13 cellular contexts compared by ENCODE assay signal in genomic region chr7:142301299-142301698, GRCh38. TPM values are rescaled to one million over a fixed set of nuclear protein-coding genes. Genes with fewer than 3 reads are reported as not detected.
DNase-seq lines count a peak whose midpoint lies in the region; TF ChIP-seq lines count a peak whose summit lies in the region.
"Had no signal": no experiment of that assay in that cellular context is flagged by ENCODE, and none has a peak within 500 bp of the region (broad histone marks: within the 10 kb centered on the region; RNA-seq: fewer than 3 reads in every experiment).

No MANE protein-coding gene starts in this region.

- H3K27me3 ChIP-seq in Loucy (ENCODE audit: insufficient read depth, low read length, poor library complexity, severe bottlenecking) (no peaks in the 10 kb centered on the region), WERI-Rb-1 (ENCODE audit: insufficient read depth, low read depth, severe bottlenecking) (no peaks in the 10 kb centered on the region), thymus (ENCODE audit: control insufficient read depth, insufficient read depth) (no peaks in the 10 kb centered on the region), brain microvascular endothelial cell (replicated peaks) (no peaks in the 10 kb centered on the region)
- H3K27me3 ChIP-seq: ascending aorta had no signal

- no peaks in the 10 kb centered on the region for H4K20me1 ChIP-seq in Loucy (ENCODE audit: insufficient read depth, low read length, poor library complexity, severe bottlenecking)

- no peak for DNase-seq in activated naive CD4-positive, alpha-beta T cell treated with anti-CD3 and anti-CD28 coated beads, Interleukin-2, amount 10 ng/mL, durations not matched to agents 7 days and 5 days
- DNase-seq in activated naive CD4-positive, alpha-beta T cell treated with Interleukin-2 at 50 U/mL for 16 hours = no peak
- DNase-seq in WERI-Rb-1 (no peak), NCI-H524 (lab: John Stamatoyannopoulos, UW) (no peak), HFFc6 (no peak), brain microvascular endothelial cell (no peak)
- DNase-seq: NCI-H1048, right cardiac atrium had no signal

- CTCF ChIA-PET in activated naive CD4-positive, alpha-beta T cell treated with anti-CD3 and anti-CD28 coated beads, Interleukin-2, amount 10 ng/mL, durations not matched to agents 7 days and 5 days (lab: Charles Lee) = interaction anchor here (0.6 to 6.2 kb wide), 11 partner anchors 8 to 513 kb away, joined by 3 to 59 read pairs (median 4); no protein-coding TSS in a partner anchor

- H3K9me2 ChIP-seq in Loucy (replicated peaks; ENCODE audit: low read depth, low read length) = no peaks in the 10 kb centered on the region

- peak overlapping the region; percentile 31 for H3K27ac Mint-ChIP-seq in activated naive CD4-positive, alpha-beta T cell treated with anti-CD3 and anti-CD28 coated beads, Interleukin-2, amount 10 ng/mL, durations not matched to agents 7 days and 5 days
- H3K27ac Mint-ChIP-seq in HFFc6 = no peak overlapping the region
- H3K27ac Mint-ChIP-seq: H9 had no signal

- 2% methylated on average over 3 of the region's 3 CpGs for WGBS in thymus

- H3K79me2 ChIP-seq in Loucy (ENCODE audit: insufficient read depth, low read length) = no peaks in the 10 kb centered on the region

- H3K27ac ChIP-seq in WERI-Rb-1 = 0 out of 2 replicates have a peak overlapping the region, but pooled peaks have one; percentile 3
- no peak overlapping the region for H3K27ac ChIP-seq in thymus (ENCODE audit: low read depth)
- no peak overlapping the region for H3K27ac ChIP-seq in brain microvascular endothelial cell
- H3K27ac ChIP-seq: ascending aorta had no signal

- H3K27me3 Mint-ChIP-seq in activated naive CD4-positive, alpha-beta T cell treated with anti-CD3 and anti-CD28 coated beads, Interleukin-2, amount 10 ng/mL, durations not matched to agents 7 days and 5 days = peaks cover 37% of the 10 kb centered on the region
- H3K27me3 Mint-ChIP-seq in HFFc6 (ENCODE audit: insufficient read depth) = peaks cover 6% of the 10 kb centered on the region

- H2AFZ ChIP-seq in Loucy (ENCODE audit: low read length) = peak overlapping the region; percentile 39

- no peaks in the 10 kb centered on the region for H3K9me3 ChIP-seq in Loucy (ENCODE audit: insufficient read depth, low read depth, low read length)
- H3K9me3 ChIP-seq in WERI-Rb-1 (ENCODE audit: severe bottlenecking) = no peaks in the 10 kb centered on the region
- H3K9me3 ChIP-seq in thymus (ENCODE audit: control insufficient read depth) = no peaks in the 10 kb centered on the region
- H3K9me3 ChIP-seq: ascending aorta had no signal

- TF ChIP-seq CTCF in Loucy (conservative IDR thresholded peaks at IDR 0.05; ENCODE audit: low read length) (no peak), WERI-Rb-1 (IDR thresholded peaks at IDR 0.05; ENCODE audit: low read depth, low read length) (no peak), HFFc6 (IDR thresholded peaks at IDR 0.05) (no peak), brain microvascular endothelial cell (IDR thresholded peaks at IDR 0.05; ENCODE audit: low read depth, low read length, missing control alignments) (no peak)

- H3K9me3 Mint-ChIP-seq in activated naive CD4-positive, alpha-beta T cell treated with anti-CD3 and anti-CD28 coated beads, Interleukin-2, amount 10 ng/mL, durations not matched to agents 7 days and 5 days = no peaks in the 10 kb centered on the region
- no peaks in the 10 kb centered on the region for H3K9me3 Mint-ChIP-seq in HFFc6
- H3K9me3 Mint-ChIP-seq: H9 had no signal

- H3K36me3 ChIP-seq in Loucy (ENCODE audit: insufficient read depth, low read length) (no peaks in the 10 kb centered on the region), WERI-Rb-1 (no peaks in the 10 kb centered on the region), thymus (ENCODE audit: control insufficient read depth, insufficient read depth) (no peaks in the 10 kb centered on the region), brain microvascular endothelial cell (replicated peaks) (no peaks in the 10 kb centered on the region)
- H3K36me3 ChIP-seq: ascending aorta had no signal

- H3K36me3 Mint-ChIP-seq in activated naive CD4-positive, alpha-beta T cell treated with anti-CD3 and anti-CD28 coated beads, Interleukin-2, amount 10 ng/mL, durations not matched to agents 7 days and 5 days = no peaks in the 10 kb centered on the region
- no peaks in the 10 kb centered on the region for H3K36me3 Mint-ChIP-seq in HFFc6 (ENCODE audit: low read depth)

- H3K9ac ChIP-seq in Loucy (ENCODE audit: low read depth, low read length, poor library complexity, severe bottlenecking) = peak overlapping the region; percentile 52

- peak overlapping the region; percentile 73 for H3K4me2 ChIP-seq in Loucy (ENCODE audit: low read depth, low read length, poor library complexity, severe bottlenecking)

- H3K4me3 ChIP-seq in Loucy (ENCODE audit: low read length, poor library complexity, severe bottlenecking) = peak overlapping the region; percentile 40
- no peak overlapping the region for H3K4me3 ChIP-seq in WERI-Rb-1 (ENCODE audit: low read depth, low read length)
- H3K4me3 ChIP-seq in thymus (ENCODE audit: low read length) = peak overlapping the region; percentile 3
- no peak overlapping the region for H3K4me3 ChIP-seq in brain microvascular endothelial cell (ENCODE audit: low read depth, low read length)
- H3K4me3 ChIP-seq: ascending aorta had no signal

- H3K4me1 ChIP-seq in Loucy (ENCODE audit: insufficient read depth, low read length, poor library complexity, severe bottlenecking) = peaks cover 29% of the 10 kb centered on the region
- peaks cover 28% of the 10 kb centered on the region for H3K4me1 ChIP-seq in thymus (ENCODE audit: control insufficient read depth, insufficient read depth, low read length)
- H3K4me1 ChIP-seq: ascending aorta had no signal

- H3K4me1 Mint-ChIP-seq in activated naive CD4-positive, alpha-beta T cell treated with anti-CD3 and anti-CD28 coated beads, Interleukin-2, amount 10 ng/mL, durations not matched to agents 7 days and 5 days = peaks cover 25% of the 10 kb centered on the region
- no peaks in the 10 kb centered on the region for H3K4me1 Mint-ChIP-seq in HFFc6 (ENCODE audit: low read depth)

- in situ Hi-C loops in brain microvascular endothelial cell (cut with HindIII; ENCODE audit: low pct_ligation_motif_present, low sequenced_read_pairs) = no loop called here

- peaks cover 4% of the 10 kb centered on the region; the same call in 1 of the 2 replicates for H3F3A ChIP-seq in Loucy (ENCODE audit: low read depth)

- H3K4me3 Mint-ChIP-seq in activated naive CD4-positive, alpha-beta T cell treated with anti-CD3 and anti-CD28 coated beads, Interleukin-2, amount 10 ng/mL, durations not matched to agents 7 days and 5 days = peak overlapping the region; percentile 39
- no peak overlapping the region for H3K4me3 Mint-ChIP-seq in HFFc6
- H3K4me3 Mint-ChIP-seq: H9 had no signal

RNA-seq across cellular contexts. Expression of gene PRSS58, which starts 43.4 kb away (rescaled TPM):
- polyA plus RNA-seq in thymus = 0.98 TPM
- not detected for total RNA-seq in HFFc6 (2021; fragmentation: NEBNext Ultra II Directional; extraction: Animal tissue kit (Norgen Biotek cat#: 25700))
- total RNA-seq: ascending aorta, fibroblast of villous mesenchyme, H9, right cardiac atrium had no signal
- polyA plus RNA-seq: right cardiac atrium had no signal

Comparison
In these comparisons a context has a peak if more than half of its experiments do, and no peak if none do; other contexts are left out.
1. H3K4me3 ChIP-seq: peak in Loucy (single experiment) and thymus (single experiment); none in WERI-Rb-1 (single experiment) and brain microvascular endothelial cell (single experiment).